ENCODE assay signal across 8 cellular contexts in genomic region chr16:69567031-69567680, GRCh38. TPM values are rescaled to one million over a fixed set of nuclear protein-coding genes. Genes with fewer than 3 reads are reported as not detected.
DNase-seq lines count a peak whose midpoint lies in the region; FAIRE-seq and TF ChIP-seq lines count a peak whose summit lies in the region.

No MANE protein-coding gene starts in this region.

- H3K27ac Mint-ChIP-seq in brain: peak overlapping the region; percentile 96 to 100 (median 99)

- no peaks in the 10 kb centered on the region for H3K27me3 ChIP-seq in spleen (replicated peaks in 1 of 7)

- H3K9me3 Mint-ChIP-seq in brain: peaks cover 0 to 4% (median 0%) of the 10 kb centered on the region in 5 experiments

- H3K9me3 ChIP-seq in spleen: no peaks in the 10 kb centered on the region

- FAIRE-seq in H54 (lab: Jason Lieb, UNC): no peak

- peak overlapping the region; percentile 59 to 92 (median 84) for H3K4me3 ChIP-seq in spleen

- no peaks in the 10 kb centered on the region for H3K36me3 ChIP-seq in spleen

- H3K4me3 Mint-ChIP-seq in brain: peak overlapping the region; percentile 97 to 100 (median 99)

- H3K4me1 Mint-ChIP-seq in brain: peaks cover 53% of the 10 kb centered on the region

- H3K4me1 ChIP-seq in spleen: peaks cover 31 to 79% (median 60%) of the 10 kb centered on the region in 6 donors

- H3K27ac ChIP-seq in spleen: peak overlapping the region; percentile 93 to 99 (median 98)

- TF ChIP-seq CTCF in brain (conservative IDR thresholded peaks at IDR 0.05) (peak in 1 of 2 experiments; percentile 45), spleen (IDR thresholded peaks at IDR 0.05 in 8 of 11, conservative IDR thresholded peaks at IDR 0.05 in 3 of 11) (peak in 2 of 11 experiments; percentile 7 to 15)

- peaks cover 32% of the 10 kb centered on the region for H3K36me3 Mint-ChIP-seq in brain

- WGBS in spleen, 5 donors: 0 to 1% (median 1%) methylated on average over 7 of the region's 7 CpGs

- peak; percentile 33 for DNase-seq in NCI-H2227 (lab: John Stamatoyannopoulos, UW; ENCODE audit: unreplicated experiment)
- DNase-seq in NCI-H2227 treated with DMSO at 0.1 percent for 48 hours (lab: John Stamatoyannopoulos, UW): no peak
- DNase-seq in NCI-H2171 treated with DMSO at 0.1 percent for 48 hours (lab: John Stamatoyannopoulos, UW): peak; percentile 42
- DNase-seq in inferior parietal cortex (ENCODE audit: extremely low spot score): peak; percentile 59
- DNase-seq in spleen: no peak
- DNase-seq in H54 (ENCODE audit: insufficient read length, low spot score): no peak
- no peak for DNase-seq in cortex of kidney (lab: John Stamatoyannopoulos, UW)

- no peak for TF ChIP-seq POLR2A in spleen (IDR thresholded peaks at IDR 0.05)
- TF ChIP-seq POLR2A in H54 (IDR thresholded peaks at IDR 0.05; ENCODE audit: low read depth, low read length): no peak

- peaks cover 13% of the 10 kb centered on the region for H3K27me3 Mint-ChIP-seq in brain

- intact Hi-C loops in spleen (cut with DNase I; ENCODE audit: low total_unique reads): loop anchor here (10.0 kb wide), 2 partner anchors 142 to 172 kb away; partner anchors contain the start of gene CYB5B

RNA-seq across cellular contexts. Expression of gene NFAT5, which starts 1.4 kb away (rescaled TPM):
- polyA plus RNA-seq in brain (ENCODE audit: insufficient read depth, low read depth, low replicate concordance) (6.5 TPM), spleen (1 to 10 TPM in 2 of 3 donors, under 1 TPM in 1; 0.79 to 4.8 (median 1.0) TPM)
- 10 to 100 TPM; 50.5 to 96.8 (median 60.9) TPM for total RNA-seq in spleen

Comparison
In these comparisons a context has a peak if more than half of its experiments do, and no peak if none do; other contexts are left out.
1. DNase-seq: peak in NCI-H2227 (single experiment), NCI-H2171 treated with DMSO at 0.1 percent for 48 hours (single experiment) and inferior parietal cortex (single experiment); none in NCI-H2227 treated with DMSO at 0.1 percent for 48 hours (single experiment), spleen (single experiment), H54 (single experiment) and cortex of kidney (single experiment).